In the genomic region with DNA sequence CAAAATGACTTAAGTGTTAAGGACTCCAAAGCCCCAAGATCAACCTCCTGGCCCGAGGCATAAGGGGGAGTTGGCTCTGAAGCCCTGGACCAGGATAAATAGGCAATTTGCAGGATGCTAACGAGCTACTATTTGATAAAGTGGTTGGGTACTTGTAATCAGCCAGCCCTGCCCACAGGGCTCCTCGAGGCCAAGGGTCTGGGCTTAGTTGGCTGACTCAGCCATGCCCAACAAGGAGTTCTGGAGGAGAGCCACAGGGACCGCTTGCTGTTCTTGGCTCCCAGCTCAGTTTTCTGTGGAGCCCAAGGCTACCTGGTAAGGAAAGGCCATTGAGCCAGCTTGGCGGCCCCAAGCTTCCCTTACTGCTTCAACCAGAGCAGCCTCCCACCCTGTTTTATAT, we compare ENCODE assay signal across 11 cellular contexts.
"Had no signal": no experiment of that assay in that cellular context is flagged by ENCODE, and none has a peak within 500 bp of the region (broad histone marks: within the 10 kb centered on the region; RNA-seq: fewer than 3 reads in every experiment).

No MANE protein-coding gene starts in this region.

- H3K9me3 ChIP-seq: thyroid gland, uterus had no signal

- H3K27me3 Mint-ChIP-seq: activated naive CD4-positive, alpha-beta T cell treated with anti-CD3 and anti-CD28 coated beads, Interleukin-2, amount 10 ng/mL, durations not matched to agents 7 days and 5 days had no signal

- ATAC-seq: naive thymus-derived CD8-positive, alpha-beta T cell; right cardiac atrium; stimulated activated effector memory CD8-positive, alpha-beta T cell treated with anti-CD3 and anti-CD28 coated beads, Interleukin-12 subunit alpha, Interleukin-12 subunit beta, amount 100 ng/mL, for 72 hours had no signal

- H3K9me3 Mint-ChIP-seq: activated naive CD4-positive, alpha-beta T cell treated with anti-CD3 and anti-CD28 coated beads, Interleukin-2, amount 10 ng/mL, durations not matched to agents 7 days and 5 days; activated T-helper 2 cell treated with anti-CD3 and anti-CD28 coated beads, Interferon-gamma antibody, Interleukin-2, Interleukin-4, amounts not matched to agents 10 μg/mL and 5 μg/mL and 100 μg/mL, durations not matched to agents 14 hours and 24 hours and 36 hours; naive thymus-derived CD8-positive, alpha-beta T cell; stimulated activated effector memory CD8-positive, alpha-beta T cell treated with anti-CD3 and anti-CD28 coated beads, Interleukin-12 subunit alpha, Interleukin-12 subunit beta, amount 100 ng/mL, for 72 hours had no signal

- H3K4me1 Mint-ChIP-seq: naive thymus-derived CD8-positive, alpha-beta T cell; stimulated activated effector memory CD8-positive, alpha-beta T cell treated with anti-CD3 and anti-CD28 coated beads, Interleukin-12 subunit alpha, Interleukin-12 subunit beta, amount 100 ng/mL, for 72 hours had no signal

- H3K4me2 ChIP-seq: hepatocyte had no signal

- H3K27ac ChIP-seq: hepatocyte, thyroid gland, uterus had no signal

- H3K36me3 ChIP-seq: thyroid gland, uterus had no signal

- H3K4me1 ChIP-seq: thyroid gland, uterus had no signal

- H3K27me3 ChIP-seq: hepatocyte, thyroid gland, uterus had no signal

- H3K4me3 ChIP-seq: hepatocyte, thyroid gland, uterus had no signal

- H3K36me3 Mint-ChIP-seq: naive thymus-derived CD8-positive, alpha-beta T cell had no signal

- H3K4me3 Mint-ChIP-seq: activated naive CD4-positive, alpha-beta T cell treated with anti-CD3 and anti-CD28 coated beads, Interleukin-2, amount 10 ng/mL, durations not matched to agents 7 days and 5 days; brain; naive thymus-derived CD8-positive, alpha-beta T cell; stimulated activated effector memory CD8-positive, alpha-beta T cell treated with anti-CD3 and anti-CD28 coated beads, Interleukin-12 subunit alpha, Interleukin-12 subunit beta, amount 100 ng/mL, for 72 hours had no signal

- H2AFZ ChIP-seq: hepatocyte had no signal

- H3K27ac Mint-ChIP-seq: activated naive CD4-positive, alpha-beta T cell treated with anti-CD3 and anti-CD28 coated beads, Interleukin-2, amount 10 ng/mL, durations not matched to agents 7 days and 5 days; activated T-helper 2 cell treated with anti-CD3 and anti-CD28 coated beads, Interferon-gamma antibody, Interleukin-2, Interleukin-4, amounts not matched to agents 10 μg/mL and 5 μg/mL and 100 μg/mL, durations not matched to agents 14 hours and 24 hours and 36 hours; brain; naive thymus-derived CD8-positive, alpha-beta T cell; stimulated activated effector memory CD8-positive, alpha-beta T cell treated with anti-CD3 and anti-CD28 coated beads, Interleukin-12 subunit alpha, Interleukin-12 subunit beta, amount 100 ng/mL, for 72 hours had no signal

- DNase-seq: activated naive CD4-positive, alpha-beta T cell treated with anti-CD3 and anti-CD28 coated beads, Interleukin-2, amount 10 ng/mL, durations not matched to agents 7 days and 5 days; kidney glomerular epithelial cell; midbrain; naive thymus-derived CD8-positive, alpha-beta T cell; right cardiac atrium; thyroid gland; uterus had no signal
